In the genomic region with DNA sequence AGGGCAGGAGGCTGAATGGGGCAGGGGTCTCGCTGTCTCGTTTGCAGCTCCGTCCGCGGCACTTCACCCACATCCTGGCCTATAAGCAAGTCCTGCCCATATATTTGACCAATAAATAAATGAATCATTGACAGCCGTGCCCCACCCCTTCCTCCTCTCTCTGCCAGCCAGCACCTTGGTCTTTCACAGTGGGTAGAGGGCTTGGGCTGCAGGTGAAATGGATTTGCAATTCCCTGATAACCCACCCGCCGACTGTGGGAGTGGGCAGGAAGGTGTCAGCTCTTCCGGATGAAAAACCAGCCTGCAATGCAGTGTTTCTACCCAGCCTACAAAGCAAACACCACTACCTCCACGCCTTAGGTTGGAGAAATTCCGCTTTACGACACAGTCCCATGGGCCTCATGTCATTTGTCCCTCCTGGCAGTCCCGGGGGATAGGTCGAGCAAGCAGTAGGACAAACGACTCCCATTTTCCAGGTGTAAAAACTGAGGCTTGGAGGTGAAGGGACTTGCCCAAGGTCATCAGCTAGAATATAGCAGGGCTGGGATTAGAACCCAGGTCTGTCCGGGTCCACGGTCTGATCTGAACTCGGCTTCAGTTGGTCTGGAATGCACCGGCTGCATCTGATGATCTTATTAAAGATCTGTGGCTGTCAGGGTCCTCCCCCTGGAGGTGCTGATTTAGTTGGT, we compare ENCODE assay signal across 15 cellular contexts.
DNase-seq lines count a peak whose midpoint lies in the region; ATAC-seq, FAIRE-seq and TF ChIP-seq lines count a peak whose summit lies in the region.
"Had no signal": no experiment of that assay in that cellular context is flagged by ENCODE, and none has a peak within 500 bp of the region (broad histone marks: within the 10 kb centered on the region; RNA-seq: fewer than 3 reads in every experiment).

No MANE protein-coding gene starts in this region.

- intact Hi-C loops in esophagus squamous epithelium (cut with DNase I), result no loop called here

- peak overlapping the region; percentile 96 for H3K27ac Mint-ChIP-seq in progenitor cell of endocrine pancreas
- H3K27ac Mint-ChIP-seq in effector memory CD8-positive, alpha-beta T cell, result peak overlapping the region in 1 of 2 donors; percentile 57

- TF ChIP-seq RAD21 in Ishikawa (IDR thresholded peaks at IDR 0.05; ENCODE audit: low read depth), result no peak

- TF ChIP-seq EP300 in Ishikawa (IDR thresholded peaks at IDR 0.05; ENCODE audit: borderline replicate concordance), result no peak; the same call in 1 of the 2 replicates

- H3K4me1 Mint-ChIP-seq in progenitor cell of endocrine pancreas (ENCODE audit: low read depth), result peaks cover 12% of the 10 kb centered on the region
- peaks cover 28 to 43% of the 10 kb centered on the region in 2 donors for H3K4me1 Mint-ChIP-seq in effector memory CD8-positive, alpha-beta T cell (ENCODE audit: low read depth in 2 of 2)

- H3K27ac ChIP-seq in BLaER1, result peak overlapping the region; percentile 79
- H3K27ac ChIP-seq in esophagus squamous epithelium, result peak overlapping the region in 3 of 4 donors; percentile 61 to 81 (median 70)
- H3K27ac ChIP-seq: neutrophil had no signal

- peak overlapping the region; percentile 78 for H3K4me2 ChIP-seq in BLaER1

- no peaks in the 10 kb centered on the region for H3K9me3 Mint-ChIP-seq in progenitor cell of endocrine pancreas (ENCODE audit: low read depth)
- no peaks in the 10 kb centered on the region for H3K9me3 Mint-ChIP-seq in effector memory CD8-positive, alpha-beta T cell
- H3K9me3 Mint-ChIP-seq: activated T-cell treated with anti-CD3 and anti-CD28 coated beads, Interleukin-2, amount 50 U/mL, for 4 hours had no signal

- TF ChIP-seq CTCF in esophagus squamous epithelium (IDR thresholded peaks at IDR 0.05), result no peak
- TF ChIP-seq CTCF in progenitor cell of endocrine pancreas (IDR thresholded peaks at IDR 0.05; ENCODE audit: unreplicated experiment), result no peak

- no peak for FAIRE-seq in frontal cortex (lab: Jason Lieb, UNC)

- no peaks in the 10 kb centered on the region for H3K27me3 Mint-ChIP-seq in progenitor cell of endocrine pancreas
- no peaks in the 10 kb centered on the region for H3K27me3 Mint-ChIP-seq in effector memory CD8-positive, alpha-beta T cell

- DNase-seq in esophagus squamous epithelium (lab: John Stamatoyannopoulos, UW), result no peak
- no peak for DNase-seq in progenitor cell of endocrine pancreas (ENCODE audit: low spot score, unreplicated experiment)
- DNase-seq in frontal cortex (ENCODE audit: low spot score in 2 of 2), result no peak
- no peak for DNase-seq in effector memory CD8-positive, alpha-beta T cell
- DNase-seq in GF-D8 (lab: John Stamatoyannopoulos, UW), result no peak
- DNase-seq in amygdala (lab: John Stamatoyannopoulos, UW), result no peak
- DNase-seq: activated CD4-positive, alpha-beta T cell treated with anti-CD3 and anti-CD28 coated beads for 4 hours; activated T-cell treated with anti-CD3 and anti-CD28 coated beads, Interleukin-2, amount 50 U/mL, for 4 hours; left ventricle myocardium superior; NCI-H2029 treated with DMSO at 0.1 percent for 48 hours; stimulated activated naive CD4-positive, alpha-beta T cell had no signal

- H3K4me1 ChIP-seq in BLaER1 (peaks cover 57% of the 10 kb centered on the region), esophagus squamous epithelium (peaks cover 6 to 85% (median 44%) of the 10 kb centered on the region in 3 donors)

- H3K9ac ChIP-seq in BLaER1, result peak overlapping the region; percentile 58; the same call in 1 of the 2 replicates

- peak overlapping the region; percentile 45 for H3K4me3 Mint-ChIP-seq in progenitor cell of endocrine pancreas (ENCODE audit: low read depth)
- H3K4me3 Mint-ChIP-seq in effector memory CD8-positive, alpha-beta T cell, result peak overlapping the region in 1 of 2 donors; percentile 25
- H3K4me3 Mint-ChIP-seq: activated T-cell treated with anti-CD3 and anti-CD28 coated beads, Interleukin-2, amount 50 U/mL, for 4 hours had no signal

- no peaks in the 10 kb centered on the region for H3K27me3 ChIP-seq in BLaER1
- no peaks in the 10 kb centered on the region for H3K27me3 ChIP-seq in esophagus squamous epithelium
- H3K27me3 ChIP-seq: neutrophil had no signal

- H3K9me3 ChIP-seq in BLaER1 (no peaks in the 10 kb centered on the region), esophagus squamous epithelium (no peaks in the 10 kb centered on the region)
- H3K9me3 ChIP-seq: neutrophil had no signal

- ATAC-seq in effector memory CD8-positive, alpha-beta T cell (replicated peaks), result no peak
- ATAC-seq: activated T-cell treated with anti-CD3 and anti-CD28 coated beads, Interleukin-2, amount 50 U/mL, for 4 hours had no signal

- 61 to 81% methylated on average over 8 to 14 of the region's 19 CpGs for WGBS in esophagus squamous epithelium, 2 donors

- 0 out of 2 replicates have a peak, but pooled peaks cover 9% of the 10 kb centered on the region for H4K20me1 ChIP-seq in BLaER1

- no peak for TF ChIP-seq POLR2A in esophagus squamous epithelium (IDR thresholded peaks at IDR 0.05)

- H3K36me3 ChIP-seq in BLaER1 (peaks cover 76% of the 10 kb centered on the region), esophagus squamous epithelium (peaks cover 0 to 44% (median 9%) of the 10 kb centered on the region in 3 donors)

- peaks cover 8% of the 10 kb centered on the region for H3K36me3 Mint-ChIP-seq in progenitor cell of endocrine pancreas (ENCODE audit: insufficient read depth)
- peaks cover 11% of the 10 kb centered on the region for H3K36me3 Mint-ChIP-seq in effector memory CD8-positive, alpha-beta T cell (ENCODE audit: insufficient read depth)

- H3K4me3 ChIP-seq in BLaER1, result no peak overlapping the region
- H3K4me3 ChIP-seq in esophagus squamous epithelium, result no peak overlapping the region
- H3K4me3 ChIP-seq: skin epidermis had no signal

TF ChIP-seq in Ishikawa, 13 proteins besides CTCF, POLR2A, EP300 and RAD21:
- TF ChIP-seq TAF1 (IDR thresholded peaks at IDR 0.05; ENCODE audit: low read depth), result no peak
- no peak for TF ChIP-seq FOXM1 (IDR thresholded peaks at IDR 0.05; ENCODE audit: borderline replicate concordance, low read depth)
- TF ChIP-seq ZBTB7A (IDR thresholded peaks at IDR 0.05; ENCODE audit: low read depth), result 0 out of 2 replicates have a peak, but pooled peaks have one; percentile 52
- no peak for TF ChIP-seq CEBPB (IDR thresholded peaks at IDR 0.05)
- TF ChIP-seq CREB1 (IDR thresholded peaks at IDR 0.05; ENCODE audit: low read depth), result no peak
TF ChIP-seq in Ishikawa: peak in this region for 1.
